In the genomic region with DNA sequence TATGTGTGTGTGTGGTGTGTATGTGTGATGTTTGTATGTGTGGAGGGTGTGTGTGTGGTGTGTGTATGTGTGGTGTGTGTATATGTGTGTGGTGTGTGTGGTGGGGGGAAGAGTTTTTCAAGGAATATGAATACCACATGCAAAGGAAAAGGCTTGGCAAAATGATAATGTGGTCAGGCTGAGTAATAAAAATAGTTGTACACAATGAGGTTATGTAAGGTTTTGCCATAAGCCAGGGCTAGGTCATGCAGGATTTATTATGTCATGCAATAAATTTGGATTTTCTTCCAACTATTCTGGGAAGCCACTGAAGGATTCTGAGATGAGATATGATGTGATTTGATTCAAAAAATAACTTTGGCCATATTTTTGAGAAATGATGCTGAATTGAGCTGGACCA, we compare ENCODE assay signal across 17 cellular contexts.
"Had no signal": no experiment of that assay in that cellular context is flagged by ENCODE, and none has a peak within 500 bp of the region (broad histone marks: within the 10 kb centered on the region; RNA-seq: fewer than 3 reads in every experiment).

No MANE protein-coding gene starts in this region.

- H3K4me3 Mint-ChIP-seq: activated B cell treated with CpG ODN at 0.5 μM for 24 hours; activated CD4-positive, alpha-beta T cell treated with anti-CD3 and anti-CD28 coated beads, Interleukin-2, amount 10 ng/mL, durations not matched to agents 7 days and 5 days; activated naive CD4-positive, alpha-beta T cell treated with anti-CD3 and anti-CD28 coated beads for 36 hours; activated T-helper 17 cell treated with anti-CD3 and anti-CD28 coated beads, Interleukin-2, amount 50 U/mL, for 72 hours; brain; stimulated activated effector memory CD8-positive, alpha-beta T cell treated with anti-CD3 and anti-CD28 coated beads, Interleukin-12 subunit alpha, Interleukin-12 subunit beta, amount 100 ng/mL, for 72 hours; T-helper 17 cell had no signal

- H3K4me1 Mint-ChIP-seq: activated B cell treated with CpG ODN at 0.5 μM for 24 hours; activated CD4-positive, alpha-beta T cell treated with anti-CD3 and anti-CD28 coated beads, Interleukin-2, amount 10 ng/mL, durations not matched to agents 7 days and 5 days; activated T-helper 17 cell treated with anti-CD3 and anti-CD28 coated beads, Interleukin-2, amount 50 U/mL, for 72 hours; stimulated activated effector memory CD8-positive, alpha-beta T cell treated with anti-CD3 and anti-CD28 coated beads, Interleukin-12 subunit alpha, Interleukin-12 subunit beta, amount 100 ng/mL, for 72 hours; T-helper 17 cell had no signal

- H3K9me3 ChIP-seq: esophagus muscularis mucosa, neutrophil, right atrium auricular region, transverse colon had no signal

- H3K36me3 ChIP-seq: esophagus muscularis mucosa, neutrophil, right atrium auricular region, transverse colon had no signal

- H3K4me3 ChIP-seq: esophagus muscularis mucosa, right atrium auricular region, transverse colon had no signal

- H3K27me3 Mint-ChIP-seq: activated B cell treated with CpG ODN at 0.5 μM for 24 hours; activated CD4-positive, alpha-beta T cell treated with anti-CD3 and anti-CD28 coated beads, Interleukin-2, amount 10 ng/mL, durations not matched to agents 7 days and 5 days; activated T-helper 17 cell treated with anti-CD3 and anti-CD28 coated beads, Interleukin-2, amount 50 U/mL, for 72 hours; brain; T-helper 17 cell had no signal

- H3K9me3 Mint-ChIP-seq: brain had no signal

- FAIRE-seq: endometrium, keratinocyte had no signal

- H3K27ac Mint-ChIP-seq: activated B cell treated with CpG ODN at 0.5 μM for 24 hours; activated CD4-positive, alpha-beta T cell treated with anti-CD3 and anti-CD28 coated beads, Interleukin-2, amount 10 ng/mL, durations not matched to agents 7 days and 5 days; activated naive CD4-positive, alpha-beta T cell treated with anti-CD3 and anti-CD28 coated beads for 36 hours; activated T-helper 17 cell treated with anti-CD3 and anti-CD28 coated beads, Interleukin-2, amount 50 U/mL, for 72 hours; stimulated activated effector memory CD8-positive, alpha-beta T cell treated with anti-CD3 and anti-CD28 coated beads, Interleukin-12 subunit alpha, Interleukin-12 subunit beta, amount 100 ng/mL, for 72 hours; T-helper 17 cell had no signal

- H3K4me1 ChIP-seq: right atrium auricular region, transverse colon had no signal

- DNase-seq: activated B cell treated with CpG ODN at 0.5 μM for 24 hours; activated CD4-positive, alpha-beta T cell treated with anti-CD3 and anti-CD28 coated beads, Interleukin-2, amount 10 ng/mL, durations not matched to agents 7 days and 5 days; activated naive CD4-positive, alpha-beta T cell treated with anti-CD3 and anti-CD28 coated beads for 36 hours; activated T-cell treated with anti-CD3 and anti-CD28 coated beads for 4 hours; cerebellar nuclear complex; dermis blood vessel endothelial cell; midbrain; T-helper 17 cell; transverse colon had no signal

- H3K27ac ChIP-seq: esophagus muscularis mucosa, neutrophil, right atrium auricular region, transverse colon had no signal

- H3K27me3 ChIP-seq: esophagus muscularis mucosa, neutrophil, right atrium auricular region, transverse colon had no signal

- H3K36me3 Mint-ChIP-seq: brain; stimulated activated effector memory CD8-positive, alpha-beta T cell treated with anti-CD3 and anti-CD28 coated beads, Interleukin-12 subunit alpha, Interleukin-12 subunit beta, amount 100 ng/mL, for 72 hours had no signal
